10 cellular contexts compared by ENCODE assay signal in the genomic region with DNA sequence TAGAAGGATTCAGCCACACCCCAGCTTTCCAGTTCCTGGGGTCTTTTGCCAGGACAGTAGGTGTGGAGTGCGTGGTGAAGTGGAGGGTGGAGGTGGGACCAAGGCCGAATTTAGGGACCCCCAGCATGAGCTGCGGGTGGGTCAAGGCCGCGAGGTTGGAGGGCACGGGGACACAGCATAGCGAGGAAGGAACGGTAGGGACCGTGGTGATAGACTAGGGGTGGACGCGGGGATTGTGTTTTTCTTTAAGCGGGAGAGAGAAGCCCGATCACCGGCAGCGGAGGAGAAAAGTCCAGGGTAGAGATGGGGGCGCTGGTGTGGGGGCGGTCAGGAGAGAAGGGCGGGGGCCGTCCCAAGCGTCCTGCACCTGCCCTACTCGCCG. TPM values are rescaled to one million over a fixed set of nuclear protein-coding genes. Genes with fewer than 3 reads are reported as not detected.
A peak's percentile ranks its signal among the peaks of the same experiment; 100 is the strongest.
DNase-seq lines count a peak whose midpoint lies in the region; ATAC-seq and TF ChIP-seq lines count a peak whose summit lies in the region.
"Had no signal": no experiment of that assay in that cellular context is flagged by ENCODE, and none has a peak within 500 bp of the region (broad histone marks: within the 10 kb centered on the region; RNA-seq: fewer than 3 reads in every experiment).

No MANE protein-coding gene starts in this region.

- in situ Hi-C loops in gastrocnemius medialis (cut with MboI; ENCODE audit: low sequenced_read_pairs in 4 of 4) = no loop called here

- H4K20me1 ChIP-seq in H9 (ENCODE audit: control insufficient read depth, insufficient read depth, insufficient read length) = no peaks in the 10 kb centered on the region

- no peaks in the 10 kb centered on the region for H3K36me3 ChIP-seq in gastrocnemius medialis
- no peaks in the 10 kb centered on the region for H3K36me3 ChIP-seq in SJCRH30

- no CpG with 5 or more reads among the region's 22 CpGs for WGBS in H9 (ENCODE audit: extremely low coverage, insufficient read length, low lambda C conversion rate)

- POLR2A ChIA-PET in activated CD8-positive, alpha-beta T cell treated with anti-CD3 and anti-CD28 coated beads for 36 hours (lab: Charles Lee) = no interaction called here

- no peaks in the 10 kb centered on the region; the same call in 1 of the 2 replicates for H3K4me1 ChIP-seq in H9 (ENCODE audit: insufficient read depth, low read length)
- peaks cover 4% of the 10 kb centered on the region for H3K4me1 ChIP-seq in foreskin keratinocyte
- H3K4me1 ChIP-seq in gastrocnemius medialis = peaks cover 0 to 8% of the 10 kb centered on the region in 2 donors
- no peaks in the 10 kb centered on the region for H3K4me1 ChIP-seq in SJCRH30

- H3K4me1 Mint-ChIP-seq in H9 = peaks cover 3 to 5% of the 10 kb centered on the region in 2 experiments; a peak in 2 of 4 replicates
- peaks cover 4% of the 10 kb centered on the region for H3K4me1 Mint-ChIP-seq in activated CD8-positive, alpha-beta T cell treated with anti-CD3 and anti-CD28 coated beads for 36 hours (ENCODE audit: low read depth)

- no peak overlapping the region for H3K56ac ChIP-seq in H9 (ENCODE audit: insufficient read length, low read depth, low read length)

- CTCF ChIA-PET in activated CD8-positive, alpha-beta T cell treated with anti-CD3 and anti-CD28 coated beads for 36 hours (lab: Charles Lee) = no interaction called here

- H3T11ph ChIP-seq in H9 (ENCODE audit: low read length) = no peak overlapping the region

- H4K5ac ChIP-seq in H9 (ENCODE audit: insufficient read length, low read depth, low read length) = no peak overlapping the region

- no peaks in the 10 kb centered on the region for H3K79me2 ChIP-seq in H9 (ENCODE audit: insufficient read depth, low read length)

- H3K4me3 ChIP-seq in gastrocnemius medialis (peak overlapping the region in 3 of 4 donors; percentile 26 to 34 (median 33)), SJCRH30 (no peak overlapping the region)

- peaks cover 13% of the 10 kb centered on the region for H3K23me2 ChIP-seq in H9 (ENCODE audit: insufficient read length, low read depth, low read length, poor library complexity, severe bottlenecking)

- H2BK120ac ChIP-seq in H9 (ENCODE audit: low read depth, low read length, poor library complexity, severe bottlenecking) = no peak overlapping the region

- H3K9me3 ChIP-seq in H9 (ENCODE audit: control insufficient read depth, low read depth, low read length) (peaks cover 16% of the 10 kb centered on the region), gastrocnemius medialis (no peaks in the 10 kb centered on the region), SJCRH30 (replicated peaks) (peaks cover 18% of the 10 kb centered on the region)

- ATAC-seq in activated CD8-positive, alpha-beta T cell treated with anti-CD3 and anti-CD28 coated beads for 36 hours = no peak
- ATAC-seq in foreskin keratinocyte = no peak
- ATAC-seq in gastrocnemius medialis = no peak
- ATAC-seq in HG03159 (IDR thresholded peaks at IDR 0.05; ENCODE audit: unreplicated experiment) = no peak
- no peak for ATAC-seq in HG03460 (IDR thresholded peaks at IDR 0.05; ENCODE audit: unreplicated experiment)
- ATAC-seq: HCT116 had no signal

- H3K27ac Mint-ChIP-seq in H9 = peak overlapping the region in 1 of 3 experiments; percentile 18; a peak in 1 of 7 replicates
- H3K27ac Mint-ChIP-seq in activated CD8-positive, alpha-beta T cell treated with anti-CD3 and anti-CD28 coated beads for 36 hours = no peak overlapping the region

- no peak overlapping the region for H2BK15ac ChIP-seq in H9 (ENCODE audit: low read depth, low read length)

- H3K27me3 Mint-ChIP-seq in H9 (ENCODE audit: low read depth) = peaks cover 81% of the 10 kb centered on the region
- H3K27me3 Mint-ChIP-seq in activated CD8-positive, alpha-beta T cell treated with anti-CD3 and anti-CD28 coated beads for 36 hours = peaks cover 48% of the 10 kb centered on the region

- DNase-seq in H9 (no peak), foreskin keratinocyte (no peak), gastrocnemius medialis (no peak), SJCRH30 (no peak)
- no peak for DNase-seq in activated CD8-positive, alpha-beta T cell treated with anti-CD3 and anti-CD28 coated beads for 36 hours
- DNase-seq: activated CD8-positive, alpha-beta memory T cell treated with anti-CD3 and anti-CD28 coated beads, Interleukin-2, amount 50 U/mL, for 4 hours; NK-92 treated with Interleukin-12 subunit alpha and Interleukin-12 subunit beta, amount 100 ng/mL, for 24 hours had no signal

- H4K8ac ChIP-seq in H9 (replicated peaks; ENCODE audit: insufficient read length, low read depth, low read length) = no peak overlapping the region

- no peak overlapping the region for H2AK5ac ChIP-seq in H9 (ENCODE audit: insufficient read length, low read length)

- no peak overlapping the region for H2BK12ac ChIP-seq in H9 (ENCODE audit: insufficient read length, low read depth, low read length)

- no peak overlapping the region for H3K23ac ChIP-seq in H9 (ENCODE audit: insufficient read length, low read depth, low read length)

- H2AFZ ChIP-seq in H9 (ENCODE audit: low read length) = no peak overlapping the region

- H3K79me1 ChIP-seq in H9 (ENCODE audit: insufficient read depth, low read depth, low read length, poor library complexity, severe bottlenecking) = no peaks in the 10 kb centered on the region

- H3K4ac ChIP-seq in H9 (ENCODE audit: low read depth, low read length) = no peak overlapping the region

- H2BK20ac ChIP-seq in H9 (ENCODE audit: low read depth, low read length, poor library complexity, severe bottlenecking) = no peak overlapping the region

- H3K4me3 Mint-ChIP-seq in H9 = peak overlapping the region; percentile 69 to 81
- peak overlapping the region; percentile 9 for H3K4me3 Mint-ChIP-seq in activated CD8-positive, alpha-beta T cell treated with anti-CD3 and anti-CD28 coated beads for 36 hours

- no peak overlapping the region for H2BK5ac ChIP-seq in H9 (ENCODE audit: insufficient read length, low read length)

- no peak for TF ChIP-seq POLR2A in gastrocnemius medialis (IDR thresholded peaks at IDR 0.05)

- intact Hi-C loops in activated CD8-positive, alpha-beta T cell treated with anti-CD3 and anti-CD28 coated beads for 36 hours (cut with micrococcal nuclease) = no loop called here
- intact Hi-C loops in gastrocnemius medialis (cut with DNase I; ENCODE audit: low total_unique reads) = no loop called here

- peaks cover 11 to 28% (median 18%) of the 10 kb centered on the region in 3 experiments for H3K36me3 Mint-ChIP-seq in H9 (ENCODE audit: insufficient read depth in 1 of 3, low read depth in 3 of 3)
- no peaks in the 10 kb centered on the region for H3K36me3 Mint-ChIP-seq in activated CD8-positive, alpha-beta T cell treated with anti-CD3 and anti-CD28 coated beads for 36 hours (ENCODE audit: low read depth)

- H3K14ac ChIP-seq in H9 (ENCODE audit: insufficient read depth, low read length) = no peak overlapping the region

- H3K18ac ChIP-seq in H9 (ENCODE audit: insufficient read length, low read depth, low read length) = no peak overlapping the region

- H4K91ac ChIP-seq in H9 (ENCODE audit: insufficient read length, low read depth, low read length) = no peak overlapping the region

- TF ChIP-seq CTCF in H9 (conservative IDR thresholded peaks at IDR 0.05) (no peak), foreskin keratinocyte (conservative IDR thresholded peaks at IDR 0.05) (no peak), gastrocnemius medialis (IDR thresholded peaks at IDR 0.05 in 4 of 5, conservative IDR thresholded peaks at IDR 0.05 in 1 of 5) (no peak)
- TF ChIP-seq CTCF in activated CD8-positive, alpha-beta T cell treated with anti-CD3 and anti-CD28 coated beads for 36 hours (IDR thresholded peaks at IDR 0.05) = no peak

- no peak overlapping the region for H3K27ac ChIP-seq in H9 (ENCODE audit: insufficient read length, low read depth, low read length)
- peak overlapping the region; percentile 37 for H3K27ac ChIP-seq in foreskin keratinocyte
- no peak overlapping the region for H3K27ac ChIP-seq in gastrocnemius medialis
- H3K27ac ChIP-seq in SJCRH30 = no peak overlapping the region

- H3K4me2 ChIP-seq in H9 (ENCODE audit: insufficient read depth, insufficient read length, low read length) = peak overlapping the region; percentile 47

- no peak overlapping the region for H3K9ac ChIP-seq in H9 (ENCODE audit: extremely low read depth, insufficient read length, low read length)

- H3K27me3 ChIP-seq in H9 (ENCODE audit: insufficient read depth, low read length) (peaks cover 18% of the 10 kb centered on the region; the same call in 1 of the 2 replicates), foreskin keratinocyte (peaks cover 12% of the 10 kb centered on the region), gastrocnemius medialis (peaks cover 48 to 57% (median 52%) of the 10 kb centered on the region in 3 donors), SJCRH30 (0 out of 2 replicates have a peak, but pooled peaks cover 4% of the 10 kb centered on the region)

- H3K9me3 Mint-ChIP-seq in H9 = peaks cover 25 to 32% of the 10 kb centered on the region in 2 experiments
- H3K9me3 Mint-ChIP-seq in activated CD8-positive, alpha-beta T cell treated with anti-CD3 and anti-CD28 coated beads for 36 hours = no peaks in the 10 kb centered on the region

RNA-seq across cellular contexts. Expression of gene B4GALNT2, which starts 0.3 kb away (rescaled TPM):
- not detected in 2 replicates for total RNA-seq in H9 (2021)
- not detected for total RNA-seq in activated CD8-positive, alpha-beta T cell treated with anti-CD3 and anti-CD28 coated beads for 36 hours
- 0.31 and 0.53 TPM in 2 replicates for total RNA-seq in foreskin keratinocyte
- polyA plus RNA-seq in foreskin keratinocyte = 0.26 and 0.67 TPM in 2 replicates
- under 1 TPM in 1 of 4 donors, not detected in 3; 0.22 TPM for total RNA-seq in gastrocnemius medialis
- total RNA-seq in SJCRH30 (2014; rRNA removed; shearing (Covaris generic)) = not detected in 2 replicates
